Comparison of ENCODE assay signal across 1 cellular context in genomic region chr21:46124926-46125845, GRCh38.
A peak's percentile ranks its signal among the peaks of the same experiment; 100 is the strongest.
TF ChIP-seq lines count a peak whose summit lies in the region.

No MANE protein-coding gene starts in this region.

TF ChIP-seq in K562, 482 proteins besides CTCF, POLR2A, EP300 and RAD21 (continued from another document):
- TF ChIP-seq E2F6 (IDR thresholded peaks at IDR 0.05; ENCODE audit: borderline replicate concordance in 1 of 2, extremely low read depth in 1 of 2, insufficient read depth in 1 of 2, insufficient read length in 1 of 2, low read depth in 1 of 2, low read length in 1 of 2, poor library complexity in 1 of 2, severe bottlenecking in 1 of 2) (peak in 1 of 2 experiments; percentile 37), ZEB2 (IDR thresholded peaks at IDR 0.05) (no peak), ZSCAN29 (IDR thresholded peaks at IDR 0.05) (no peak), NFIX (CRISPR knock-in tag; IDR thresholded peaks at IDR 0.05; ENCODE audit: low read depth) (no peak), PHF8 (IDR thresholded peaks at IDR 0.05; ENCODE audit: borderline replicate concordance, low read length) (no peak), NR2C1 (IDR thresholded peaks at IDR 0.05) (peak; percentile 69), NR2C1 (tag; IDR thresholded peaks at IDR 0.05) (peak; percentile 75), SRSF3 (IDR thresholded peaks at IDR 0.05; ENCODE audit: insufficient read depth, low read length) (no peak), ZNF507 (tag; conservative IDR thresholded peaks at IDR 0.05) (no peak), XRCC4 (IDR thresholded peaks at IDR 0.05; ENCODE audit: extremely low read depth, insufficient read depth, insufficient read length) (no peak), SMARCA4 (IDR thresholded peaks at IDR 0.05) (no peak), U2AF1 (optimal IDR thresholded peaks at IDR 0.05; ENCODE audit: low read depth, low read length) (no peak), TBP (optimal IDR thresholded peaks at IDR 0.05; ENCODE audit: low read depth, low read length) (no peak), KDM2B (CRISPR knock-in tag; IDR thresholded peaks at IDR 0.05) (no peak), ZNF76 (CRISPR knock-in tag; IDR thresholded peaks at IDR 0.05; ENCODE audit: borderline replicate concordance) (no peak), TAF1 (IDR thresholded peaks at IDR 0.05; ENCODE audit: control insufficient read depth, extremely low read depth, insufficient read depth, low read length, severe bottlenecking) (no peak), KLF10 (CRISPR knock-in tag; IDR thresholded peaks at IDR 0.05) (no peak), CREM (IDR thresholded peaks at IDR 0.05; ENCODE audit: low read depth) (peak; percentile 42; the same call in 1 of the 2 replicates), CEBPG (CRISPR knock-in tag; IDR thresholded peaks at IDR 0.05) (no peak), CEBPG (tag; conservative IDR thresholded peaks at IDR 0.05 in 1 of 2, IDR thresholded peaks at IDR 0.05 in 1 of 2) (no peak), ZNF57 (CRISPR knock-in tag; IDR thresholded peaks at IDR 0.05) (no peak), CXXC5 (CRISPR knock-in tag; IDR thresholded peaks at IDR 0.05) (no peak), ZNF12 (CRISPR knock-in tag; IDR thresholded peaks at IDR 0.05) (no peak), MGA (IDR thresholded peaks at IDR 0.05) (no peak), FOXJ2 (tag; IDR thresholded peaks at IDR 0.05) (no peak), IFI16 (CRISPR knock-in tag; IDR thresholded peaks at IDR 0.05) (no peak), LARP7 (IDR thresholded peaks at IDR 0.05) (no peak), NCOA4 (IDR thresholded peaks at IDR 0.05; ENCODE audit: partially characterized antibody) (no peak), FOXA3 (CRISPR knock-in tag; conservative IDR thresholded peaks at IDR 0.05 in 1 of 2, IDR thresholded peaks at IDR 0.05 in 1 of 2) (no peak), ZNF133 (CRISPR knock-in tag; IDR thresholded peaks at IDR 0.05) (no peak), DACH1 (IDR thresholded peaks at IDR 0.05; ENCODE audit: partially characterized antibody) (no peak), ZNF316 (IDR thresholded peaks at IDR 0.05) (no peak), SMC3 (conservative IDR thresholded peaks at IDR 0.05; ENCODE audit: insufficient read depth, low read depth, low read length) (no peak), ESRRA (IDR thresholded peaks at IDR 0.05; ENCODE audit: borderline replicate concordance, low read depth) (peak; percentile 69), ZNF146 (CRISPR knock-in tag; IDR thresholded peaks at IDR 0.05; ENCODE audit: unreplicated experiment) (no peak), CHCHD3 (CRISPR knock-in tag; IDR thresholded peaks at IDR 0.05) (no peak), ZNF239 (CRISPR knock-in tag; IDR thresholded peaks at IDR 0.05) (no peak), CREB1 (IDR thresholded peaks at IDR 0.05) (no peak), CREB1 (CRISPR knock-in tag; IDR thresholded peaks at IDR 0.05) (no peak)
- TF ChIP-seq, protein P1, sequence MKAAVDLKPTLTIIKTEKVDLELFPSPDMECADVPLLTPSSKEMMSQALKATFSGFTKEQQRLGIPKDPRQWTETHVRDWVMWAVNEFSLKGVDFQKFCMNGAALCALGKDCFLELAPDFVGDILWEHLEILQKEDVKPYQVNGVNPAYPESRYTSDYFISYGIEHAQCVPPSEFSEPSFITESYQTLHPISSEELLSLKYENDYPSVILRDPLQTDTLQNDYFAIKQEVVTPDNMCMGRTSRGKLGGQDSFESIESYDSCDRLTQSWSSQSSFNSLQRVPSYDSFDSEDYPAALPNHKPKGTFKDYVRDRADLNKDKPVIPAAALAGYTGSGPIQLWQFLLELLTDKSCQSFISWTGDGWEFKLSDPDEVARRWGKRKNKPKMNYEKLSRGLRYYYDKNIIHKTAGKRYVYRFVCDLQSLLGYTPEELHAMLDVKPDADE (conservative IDR thresholded peaks at IDR 0.05; ENCODE audit: control insufficient read depth, low read depth, low read length), result no peak
- TF ChIP-seq, protein P2, sequence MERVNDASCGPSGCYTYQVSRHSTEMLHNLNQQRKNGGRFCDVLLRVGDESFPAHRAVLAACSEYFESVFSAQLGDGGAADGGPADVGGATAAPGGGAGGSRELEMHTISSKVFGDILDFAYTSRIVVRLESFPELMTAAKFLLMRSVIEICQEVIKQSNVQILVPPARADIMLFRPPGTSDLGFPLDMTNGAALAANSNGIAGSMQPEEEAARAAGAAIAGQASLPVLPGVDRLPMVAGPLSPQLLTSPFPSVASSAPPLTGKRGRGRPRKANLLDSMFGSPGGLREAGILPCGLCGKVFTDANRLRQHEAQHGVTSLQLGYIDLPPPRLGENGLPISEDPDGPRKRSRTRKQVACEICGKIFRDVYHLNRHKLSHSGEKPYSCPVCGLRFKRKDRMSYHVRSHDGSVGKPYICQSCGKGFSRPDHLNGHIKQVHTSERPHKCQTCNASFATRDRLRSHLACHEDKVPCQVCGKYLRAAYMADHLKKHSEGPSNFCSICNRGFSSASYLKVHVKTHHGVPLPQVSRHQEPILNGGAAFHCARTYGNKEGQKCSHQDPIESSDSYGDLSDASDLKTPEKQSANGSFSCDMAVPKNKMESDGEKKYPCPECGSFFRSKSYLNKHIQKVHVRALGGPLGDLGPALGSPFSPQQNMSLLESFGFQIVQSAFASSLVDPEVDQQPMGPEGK (CRISPR knock-in tag; IDR thresholded peaks at IDR 0.05; ENCODE audit: borderline replicate concordance), result no peak
- TF ChIP-seq, protein P3, sequence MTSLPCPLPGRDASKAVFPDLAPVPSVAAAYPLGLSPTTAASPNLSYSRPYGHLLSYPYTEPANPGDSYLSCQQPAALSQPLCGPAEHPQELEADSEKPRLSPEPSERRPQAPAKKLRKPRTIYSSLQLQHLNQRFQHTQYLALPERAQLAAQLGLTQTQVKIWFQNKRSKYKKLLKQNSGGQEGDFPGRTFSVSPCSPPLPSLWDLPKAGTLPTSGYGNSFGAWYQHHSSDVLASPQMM (CRISPR knock-in tag; IDR thresholded peaks at IDR 0.05), result no peak
- TF ChIP-seq, protein P4, sequence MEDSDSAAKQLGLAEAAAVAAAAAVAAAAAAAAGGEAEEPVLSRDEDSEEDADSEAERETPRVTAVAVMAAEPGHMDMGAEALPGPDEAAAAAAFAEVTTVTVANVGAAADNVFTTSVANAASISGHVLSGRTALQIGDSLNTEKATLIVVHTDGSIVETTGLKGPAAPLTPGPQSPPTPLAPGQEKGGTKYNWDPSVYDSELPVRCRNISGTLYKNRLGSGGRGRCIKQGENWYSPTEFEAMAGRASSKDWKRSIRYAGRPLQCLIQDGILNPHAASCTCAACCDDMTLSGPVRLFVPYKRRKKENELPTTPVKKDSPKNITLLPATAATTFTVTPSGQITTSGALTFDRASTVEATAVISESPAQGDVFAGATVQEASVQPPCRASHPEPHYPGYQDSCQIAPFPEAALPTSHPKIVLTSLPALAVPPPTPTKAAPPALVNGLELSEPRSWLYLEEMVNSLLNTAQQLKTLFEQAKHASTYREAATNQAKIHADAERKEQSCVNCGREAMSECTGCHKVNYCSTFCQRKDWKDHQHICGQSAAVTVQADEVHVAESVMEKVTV (CRISPR knock-in tag; IDR thresholded peaks at IDR 0.05), result no peak
- TF ChIP-seq, protein P5, sequence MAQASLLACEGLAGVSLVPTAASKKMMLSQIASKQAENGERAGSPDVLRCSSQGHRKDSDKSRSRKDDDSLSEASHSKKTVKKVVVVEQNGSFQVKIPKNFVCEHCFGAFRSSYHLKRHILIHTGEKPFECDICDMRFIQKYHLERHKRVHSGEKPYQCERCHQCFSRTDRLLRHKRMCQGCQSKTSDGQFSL (CRISPR knock-in tag; IDR thresholded peaks at IDR 0.05), result peak; percentile 78; the same call in 1 of the 2 replicates
- TF ChIP-seq, protein P5 (tag; IDR thresholded peaks at IDR 0.05), result no peak
- TF ChIP-seq, protein P6, sequence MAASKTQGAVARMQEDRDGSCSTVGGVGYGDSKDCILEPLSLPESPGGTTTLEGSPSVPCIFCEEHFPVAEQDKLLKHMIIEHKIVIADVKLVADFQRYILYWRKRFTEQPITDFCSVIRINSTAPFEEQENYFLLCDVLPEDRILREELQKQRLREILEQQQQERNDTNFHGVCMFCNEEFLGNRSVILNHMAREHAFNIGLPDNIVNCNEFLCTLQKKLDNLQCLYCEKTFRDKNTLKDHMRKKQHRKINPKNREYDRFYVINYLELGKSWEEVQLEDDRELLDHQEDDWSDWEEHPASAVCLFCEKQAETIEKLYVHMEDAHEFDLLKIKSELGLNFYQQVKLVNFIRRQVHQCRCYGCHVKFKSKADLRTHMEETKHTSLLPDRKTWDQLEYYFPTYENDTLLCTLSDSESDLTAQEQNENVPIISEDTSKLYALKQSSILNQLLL (CRISPR knock-in tag; IDR thresholded peaks at IDR 0.05; ENCODE audit: borderline replicate concordance), result no peak
